ENCODE assay signal across 8 cellular contexts in the genomic region with DNA sequence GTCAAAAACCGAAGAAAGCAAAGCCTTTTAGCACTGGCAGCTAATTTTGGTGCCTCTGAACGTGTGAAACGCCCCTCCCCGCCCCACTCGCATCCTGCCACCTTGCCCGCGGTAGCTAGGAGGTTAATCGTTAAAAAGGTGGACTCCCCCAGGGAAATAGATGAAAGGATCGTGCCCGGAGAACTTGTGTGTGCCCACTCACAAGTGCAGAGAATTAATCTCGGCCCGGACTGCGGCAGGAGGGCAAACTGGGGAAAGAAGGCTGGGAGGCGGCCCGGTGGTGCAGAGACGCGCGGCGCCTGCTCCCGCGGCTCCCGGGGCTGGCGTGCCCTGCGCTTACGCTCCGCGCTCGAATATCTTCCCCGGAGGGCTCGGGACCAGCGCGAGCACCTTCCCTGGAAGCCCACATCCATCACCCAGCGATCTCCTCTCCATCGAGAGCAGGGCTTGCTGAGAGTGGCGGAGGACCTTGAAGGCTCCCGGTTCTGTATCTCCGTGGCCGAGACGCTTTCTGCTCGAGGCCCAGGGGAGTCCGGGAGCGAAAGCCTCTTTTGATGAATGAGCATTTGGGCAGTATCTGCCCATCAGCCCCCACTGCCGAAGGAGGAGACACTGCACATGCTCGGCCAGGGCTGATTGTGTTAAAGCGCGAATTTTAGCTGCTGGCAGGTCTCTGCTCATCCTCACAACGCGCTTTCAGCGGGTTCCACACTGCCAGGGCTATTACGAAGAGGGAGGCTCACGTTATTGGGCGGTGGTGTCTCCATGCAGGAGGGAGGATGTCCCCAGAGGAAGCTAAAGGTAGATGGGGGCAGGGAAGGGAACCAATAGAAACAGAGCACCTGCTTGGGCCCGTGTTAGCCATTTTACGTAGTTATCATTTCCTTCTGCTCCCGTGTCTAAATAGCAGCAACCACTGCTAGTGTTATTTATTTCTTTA. TPM values are rescaled to one million over a fixed set of nuclear protein-coding genes. Genes with fewer than 3 reads are reported as not detected.
DNase-seq lines count a peak whose midpoint lies in the region; ATAC-seq and TF ChIP-seq lines count a peak whose summit lies in the region.

No MANE protein-coding gene starts in this region.

- no peaks in the 10 kb centered on the region for H3K27me3 ChIP-seq in aorta (ENCODE audit: control insufficient read depth in 1 of 2, insufficient read depth in 2 of 2, low read length in 1 of 2)

- intact Hi-C loops in natural killer cell (cut with micrococcal nuclease) (loop anchor here (5.0 kb wide), 1 partner anchor 60 kb away; no protein-coding TSS in a partner anchor), aorta (cut with DNase I) (no loop called here)

- peaks cover 22% of the 10 kb centered on the region for H3K27me3 Mint-ChIP-seq in activated T-helper 17 cell treated with anti-CD3 and anti-CD28 coated beads, Interleukin-2, amount 50 U/mL, for 72 hours
- peaks cover 56 to 72% of the 10 kb centered on the region in 2 donors for H3K27me3 Mint-ChIP-seq in natural killer cell (ENCODE audit: low read depth in 2 of 2)

- H3K4me3 ChIP-seq in fibroblast of villous mesenchyme (ENCODE audit: low read depth, low read length) (peak overlapping the region; percentile 47), aorta (ENCODE audit: low read length in 2 of 2) (peak overlapping the region; percentile 28 to 50)

- H3K9me3 Mint-ChIP-seq in activated T-helper 17 cell treated with anti-CD3 and anti-CD28 coated beads, Interleukin-2, amount 50 U/mL, for 72 hours: no peaks in the 10 kb centered on the region
- no peaks in the 10 kb centered on the region for H3K9me3 Mint-ChIP-seq in natural killer cell

- TF ChIP-seq CTCF in fibroblast of villous mesenchyme (IDR thresholded peaks at IDR 0.05; ENCODE audit: insufficient read depth, low read depth, low read length): no peak
- TF ChIP-seq CTCF in natural killer cell (IDR thresholded peaks at IDR 0.05): no peak

- no peak overlapping the region for H3K27ac ChIP-seq in aorta (ENCODE audit: low read depth in 1 of 2, low read length in 2 of 2)

- no peaks in the 10 kb centered on the region for H3K36me3 Mint-ChIP-seq in activated T-helper 17 cell treated with anti-CD3 and anti-CD28 coated beads, Interleukin-2, amount 50 U/mL, for 72 hours (ENCODE audit: low read depth)
- no peaks in the 10 kb centered on the region for H3K36me3 Mint-ChIP-seq in natural killer cell

- DNase-seq in NCI-H2029 (lab: John Stamatoyannopoulos, UW) (peak; percentile 17), NCI-H2029 treated with DMSO at 0.1 percent for 48 hours (lab: John Stamatoyannopoulos, UW) (no peak), NCI-H2107 (lab: John Stamatoyannopoulos, UW) (peak; percentile 65), fibroblast of villous mesenchyme (ENCODE audit: low read depth) (peak; percentile 2), natural killer cell (peak; percentile 21), aorta (peak; percentile 35 to 75)

- no peaks in the 10 kb centered on the region for H3K36me3 ChIP-seq in aorta (ENCODE audit: control insufficient read depth in 1 of 2, insufficient read depth in 2 of 2, low read length in 1 of 2)

- H3K4me3 Mint-ChIP-seq in activated T-helper 17 cell treated with anti-CD3 and anti-CD28 coated beads, Interleukin-2, amount 50 U/mL, for 72 hours: peak overlapping the region; percentile 70
- peak overlapping the region; percentile 90 for H3K4me3 Mint-ChIP-seq in natural killer cell

- no peaks in the 10 kb centered on the region for H3K9me3 ChIP-seq in aorta (ENCODE audit: control insufficient read depth, low read length)

- H3K4me1 Mint-ChIP-seq in activated T-helper 17 cell treated with anti-CD3 and anti-CD28 coated beads, Interleukin-2, amount 50 U/mL, for 72 hours: no peaks in the 10 kb centered on the region
- H3K4me1 Mint-ChIP-seq in natural killer cell: peaks cover 16 to 24% of the 10 kb centered on the region in 2 donors

- no peak overlapping the region for H3K27ac Mint-ChIP-seq in activated T-helper 17 cell treated with anti-CD3 and anti-CD28 coated beads, Interleukin-2, amount 50 U/mL, for 72 hours
- peak overlapping the region in 1 of 2 donors; percentile 76 for H3K27ac Mint-ChIP-seq in natural killer cell

- ATAC-seq in HG02623 (IDR thresholded peaks at IDR 0.05; ENCODE audit: unreplicated experiment) (peak; percentile 42), natural killer cell (peak; percentile 47 to 60 (median 53)), aorta (ENCODE audit: low FRiP score) (peak; percentile 82)
- ATAC-seq in activated T-helper 17 cell treated with anti-CD3 and anti-CD28 coated beads, Interleukin-2, amount 50 U/mL, for 72 hours (replicated peaks): peak; percentile 61

- 7% methylated on average over 55 of the region's 55 CpGs for WGBS in aorta, 2 donors

- no peaks in the 10 kb centered on the region for H3K4me1 ChIP-seq in aorta (ENCODE audit: control insufficient read depth in 1 of 2, insufficient read depth in 2 of 2, low read length in 2 of 2)

RNA-seq across cellular contexts. Expression of a gene that starts 1.3 kb away (rescaled TPM):
- total RNA-seq in activated T-helper 17 cell treated with anti-CD3 and anti-CD28 coated beads, Interleukin-2, amount 50 U/mL, for 72 hours: not detected
- total RNA-seq in fibroblast of villous mesenchyme (not detected in 2 replicates), natural killer cell (10 to 100 TPM in 2 of 3 donors, 1 to 10 TPM in 1; 7.3 to 14.1 (median 11.1) TPM), aorta (under 1 TPM; 0.16 to 0.39 TPM)
- under 1 TPM in 1 of 2 donors, not detected in 1; 0.18 TPM for polyA plus RNA-seq in aorta
